ENCODE assay signal across 19 cellular contexts in the genomic region with DNA sequence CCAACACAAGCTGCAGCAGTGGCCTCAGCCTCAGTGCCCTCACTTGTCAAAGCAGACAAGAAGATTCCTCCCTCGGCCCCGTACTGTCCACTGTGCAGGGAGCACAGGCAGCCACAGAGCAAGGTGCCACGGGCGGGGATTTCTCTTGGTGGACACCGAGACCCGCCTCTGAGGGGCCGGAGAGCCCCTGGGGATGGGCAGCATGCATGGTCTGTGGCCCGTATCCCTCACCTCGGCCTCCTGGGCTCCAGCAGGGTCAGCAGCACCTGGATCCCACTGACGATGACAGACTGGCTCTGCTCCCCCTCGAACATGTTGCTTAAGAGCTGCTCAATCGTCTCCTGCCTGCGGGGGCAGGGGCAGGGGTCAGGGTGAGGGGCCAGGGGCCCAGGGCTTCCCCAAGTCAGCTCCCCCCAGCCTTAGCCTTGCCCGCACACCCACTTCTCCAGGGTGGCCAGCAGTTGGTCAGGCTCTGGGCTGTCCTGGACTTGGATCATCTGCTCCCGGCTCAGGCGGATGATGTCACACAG. TPM values are rescaled to one million over a fixed set of nuclear protein-coding genes. Genes with fewer than 3 reads are reported as not detected.
DNase-seq lines count a peak whose midpoint lies in the region; ATAC-seq, FAIRE-seq and TF ChIP-seq lines count a peak whose summit lies in the region.
"Had no signal": no experiment of that assay in that cellular context is flagged by ENCODE, and none has a peak within 500 bp of the region (broad histone marks: within the 10 kb centered on the region; RNA-seq: fewer than 3 reads in every experiment).

No MANE protein-coding gene starts in this region.

- H3K9me3 Mint-ChIP-seq in stimulated activated memory B cell treated with anti-CD40 and anti-IgM and Interleukin-4, amounts not matched to agents 10 μg/mL and 1 μg/mL and 100 μg/mL, for 72 hours: no peaks in the 10 kb centered on the region
- H3K9me3 Mint-ChIP-seq: CD8-positive, alpha-beta T cell; HFFc6 had no signal

- H3K4me3 Mint-ChIP-seq in stimulated activated memory B cell treated with anti-CD40 and anti-IgM and Interleukin-4, amounts not matched to agents 10 μg/mL and 1 μg/mL and 100 μg/mL, for 72 hours: no peak overlapping the region
- H3K4me3 Mint-ChIP-seq: CD14-positive monocyte; CD8-positive, alpha-beta T cell; HFFc6 had no signal

- H3K36me3 ChIP-seq in heart left ventricle: peaks cover 8 to 99% (median 93%) of the 10 kb centered on the region in 9 donors
- H3K36me3 ChIP-seq in kidney (ENCODE audit: control insufficient read depth in 1 of 2, insufficient read depth in 2 of 2, low read length in 2 of 2): peaks cover 51 to 66% of the 10 kb centered on the region in 2 donors

- WGBS in heart left ventricle, 4 donors: 89 to 93% (median 91%) methylated on average over 14 to 16 of the region's 16 CpGs

- intact Hi-C loops in left ventricle myocardium superior (cut with micrococcal nuclease): no loop called here
- intact Hi-C loops in heart left ventricle (cut with DNase I): no loop called here
- intact Hi-C loops in kidney (cut with DNase I): no loop called here

- TF ChIP-seq CTCF in heart left ventricle (IDR thresholded peaks at IDR 0.05) (no peak), kidney (IDR thresholded peaks at IDR 0.05; ENCODE audit: borderline replicate concordance, extremely low read depth, insufficient read depth) (no peak)

- no peak overlapping the region for H3K27ac Mint-ChIP-seq in stimulated activated memory B cell treated with anti-CD40 and anti-IgM and Interleukin-4, amounts not matched to agents 10 μg/mL and 1 μg/mL and 100 μg/mL, for 72 hours
- H3K27ac Mint-ChIP-seq: CD14-positive monocyte; CD8-positive, alpha-beta T cell; HFFc6 had no signal

- no peak overlapping the region for H3K9ac ChIP-seq in kidney (ENCODE audit: low read length in 2 of 2)

- H3K27ac ChIP-seq in heart left ventricle (no peak overlapping the region), kidney (ENCODE audit: low read depth in 2 of 2, low read length in 2 of 2) (no peak overlapping the region)
- H3K27ac ChIP-seq: 22Rv1 had no signal

- DNase-seq in left ventricle myocardium superior: peak; percentile 21
- DNase-seq in heart left ventricle: no peak
- peak; percentile 51 for DNase-seq in kidney
- no peak for DNase-seq in putamen (ENCODE audit: low spot score)
- DNase-seq: CD8-positive, alpha-beta T cell; COR-L47; DMS153; DMS79 treated with DMSO at 0.1 percent for 48 hours; EL; HCEC 1CT; HFFc6 had no signal

- no peak for TF ChIP-seq POLR2A in heart left ventricle (IDR thresholded peaks at IDR 0.05)

- no peak overlapping the region for H3K4me3 ChIP-seq in heart left ventricle
- H3K4me3 ChIP-seq in kidney (ENCODE audit: low read length in 2 of 2): no peak overlapping the region

- H3K4me1 ChIP-seq in heart left ventricle: peaks cover 0 to 4% (median under 1%) of the 10 kb centered on the region in 12 donors
- no peaks in the 10 kb centered on the region for H3K4me1 ChIP-seq in kidney (ENCODE audit: control insufficient read depth in 1 of 2, insufficient read depth in 1 of 2, low read depth in 1 of 2, low read length in 2 of 2)

- FAIRE-seq in kidney (lab: Jason Lieb, UNC): no peak
- FAIRE-seq: D721Med, G401.6, GM12892, HTR-8/SVneo had no signal

- ATAC-seq in left ventricle myocardium superior (no peak), heart left ventricle (no peak), HG03095 (IDR thresholded peaks at IDR 0.05; ENCODE audit: unreplicated experiment) (no peak)
- ATAC-seq in stimulated activated memory B cell treated with anti-CD40 and anti-IgM and Interleukin-4, amounts not matched to agents 10 μg/mL and 1 μg/mL and 100 μg/mL, for 72 hours: no peak
- ATAC-seq: CD8-positive, alpha-beta T cell had no signal

- H3K36me3 Mint-ChIP-seq in stimulated activated memory B cell treated with anti-CD40 and anti-IgM and Interleukin-4, amounts not matched to agents 10 μg/mL and 1 μg/mL and 100 μg/mL, for 72 hours: peaks cover 55% of the 10 kb centered on the region

- H3K27me3 Mint-ChIP-seq in stimulated activated memory B cell treated with anti-CD40 and anti-IgM and Interleukin-4, amounts not matched to agents 10 μg/mL and 1 μg/mL and 100 μg/mL, for 72 hours: no peaks in the 10 kb centered on the region

- H3K9me3 ChIP-seq in heart left ventricle (no peaks in the 10 kb centered on the region), kidney (ENCODE audit: control insufficient read depth in 1 of 2, low read length in 2 of 2) (no peaks in the 10 kb centered on the region)

- H3K27me3 ChIP-seq in heart left ventricle: no peaks in the 10 kb centered on the region

- peaks cover 14% of the 10 kb centered on the region for H3K4me1 Mint-ChIP-seq in stimulated activated memory B cell treated with anti-CD40 and anti-IgM and Interleukin-4, amounts not matched to agents 10 μg/mL and 1 μg/mL and 100 μg/mL, for 72 hours
- H3K4me1 Mint-ChIP-seq: CD14-positive monocyte had no signal

RNA-seq across cellular contexts. Expression of a gene that starts 13.4 kb away (rescaled TPM):
- total RNA-seq in left ventricle myocardium superior: 1.9 TPM
- total RNA-seq in heart left ventricle: 1 to 10 TPM in 8 of 9 donors, under 1 TPM in 1; 0.64 to 2.5 (median 1.9) TPM
- 1 to 10 TPM; 2.7 to 3.1 TPM for polyA plus RNA-seq in heart left ventricle
- 3.3 TPM for total RNA-seq in kidney
- polyA plus RNA-seq in kidney (ENCODE audit: insufficient read depth, low read depth, low replicate concordance): 4.6 TPM

RNA-seq across cellular contexts. Expression of a gene that starts 16.8 kb away (rescaled TPM):
- total RNA-seq in left ventricle myocardium superior (39.2 TPM), heart left ventricle (10 to 100 TPM; 28.6 to 59.9 (median 41.1) TPM), kidney (61.6 TPM)
- polyA plus RNA-seq in heart left ventricle (10 to 100 TPM; 34.7 to 60.4 TPM), kidney (ENCODE audit: insufficient read depth, low read depth, low replicate concordance) (30.6 TPM)

RNA-seq across cellular contexts. Expression of a gene that starts 32.7 kb away (rescaled TPM):
- total RNA-seq in left ventricle myocardium superior (0.47 TPM), heart left ventricle (1 to 10 TPM in 8 of 9 donors, under 1 TPM in 1; 0.75 to 5.7 (median 2.3) TPM), kidney (2.8 TPM)
- polyA plus RNA-seq in heart left ventricle (10 to 100 TPM in 1 of 2 donors, 1 to 10 TPM in 1; 1.8 to 11.4 TPM), kidney (ENCODE audit: insufficient read depth, low read depth, low replicate concordance) (not detected)
- total RNA-seq: CD8-positive, alpha-beta T cell had no signal

RNA-seq across cellular contexts. Expression of a gene that starts 37.9 kb away (rescaled TPM):
- total RNA-seq in left ventricle myocardium superior: 28.6 TPM
- 10 to 100 TPM; 25.7 to 42.0 (median 30.6) TPM for total RNA-seq in heart left ventricle
- 10 to 100 TPM; 56.4 to 76.0 TPM for polyA plus RNA-seq in heart left ventricle
- total RNA-seq in kidney: 37.6 TPM
- 55.9 TPM for polyA plus RNA-seq in kidney (ENCODE audit: insufficient read depth, low read depth, low replicate concordance)

RNA-seq across cellular contexts. Expression of a gene that starts 41.8 kb away (rescaled TPM):
- total RNA-seq in left ventricle myocardium superior (1.9 TPM), heart left ventricle (1 to 10 TPM; 2.0 to 7.4 (median 3.6) TPM), kidney (6.5 TPM)
- polyA plus RNA-seq in heart left ventricle (1 to 10 TPM; 1.6 to 1.8 TPM), kidney (ENCODE audit: insufficient read depth, low read depth, low replicate concordance) (1.4 TPM)
- polyA plus RNA-seq: CD14-positive monocyte had no signal

Comparison
In these comparisons a context has a peak if more than half of its experiments do, and no peak if none do; other contexts are left out.
1. DNase-seq: peak in left ventricle myocardium superior (single experiment) and kidney (single experiment); none in heart left ventricle (0 of 5) and putamen (single experiment).